8 cellular contexts compared by ENCODE assay signal in genomic region chr14:21383848-21384493, GRCh38. TPM values are rescaled to one million over a fixed set of nuclear protein-coding genes. Genes with fewer than 3 reads are reported as not detected.
A peak's percentile ranks its signal among the peaks of the same experiment; 100 is the strongest.
DNase-seq lines count a peak whose midpoint lies in the region; ATAC-seq, FAIRE-seq and TF ChIP-seq lines count a peak whose summit lies in the region.

SUPT16H (minus strand) TSS chr14:21384019; CDS start chr14:21383927, 92 bp downstream.

- intact Hi-C loops in OCI-LY7 (cut with micrococcal nuclease; ENCODE audit: unreplicated experiment) = loop anchor here (1.0 to 2.0 kb wide), 4 partner anchors 53 to 115 kb away; partner anchors contain the start of genes CHD8, HNRNPC and TOX4
- intact Hi-C loops in endothelial cell of umbilical vein (cut with micrococcal nuclease) = loop anchor here (1.0 kb wide), 2 partner anchors 53 to 127 kb away; partner anchors contain the start of gene METTL3

- H3K79me2 ChIP-seq in OCI-LY7 (ENCODE audit: insufficient read depth, low read depth, low read length) (peaks cover 55% of the 10 kb centered on the region), endothelial cell of umbilical vein (ENCODE audit: control insufficient read depth, insufficient read depth, low read length) (peaks cover 47% of the 10 kb centered on the region)

- CTCF ChIA-PET in OCI-LY7 (lab: Charles Lee; ENCODE audit: unreplicated experiment) = no interaction called here
- CTCF ChIA-PET in endothelial cell of umbilical vein (lab: Charles Lee) = interaction anchor here (0.8 to 1.1 kb wide), 4 partner anchors 14 to 110 kb away, joined by 3 to 4 read pairs (median 3); partner anchors contain the start of genes RAB2B and TOX4

- peak within 1 kb of the TSS; percentile 84 for H2AFZ ChIP-seq in OCI-LY7 (ENCODE audit: low read length)
- H2AFZ ChIP-seq in endothelial cell of umbilical vein (ENCODE audit: low read depth, low read length) = peak within 1 kb of the TSS; percentile 45

- no peaks in the 10 kb centered on the region for H3K9me2 ChIP-seq in OCI-LY7 (ENCODE audit: insufficient read depth, low read length)

- H3K27me3 ChIP-seq in endothelial cell of umbilical vein (ENCODE audit: control insufficient read depth in 2 of 2, insufficient read depth in 2 of 2, low read length in 2 of 2) = no peaks in the 10 kb centered on the region

- H3K4me1 ChIP-seq in OCI-LY7 (ENCODE audit: insufficient read depth, low read length, poor library complexity, severe bottlenecking) = peaks cover 43% of the 10 kb centered on the region
- H3K4me1 ChIP-seq in endothelial cell of umbilical vein (ENCODE audit: control insufficient read depth, extremely low read depth, insufficient read depth, low read length) = peaks cover 29% of the 10 kb centered on the region

- peak within 1 kb of the TSS; percentile 78 for H3K27ac ChIP-seq in OCI-LY7 (ENCODE audit: low read depth, low read length, poor library complexity, severe bottlenecking)
- H3K27ac ChIP-seq in endothelial cell of umbilical vein (ENCODE audit: insufficient read depth, low read depth, low read length) = peak within 1 kb of the TSS; percentile 86

- TF ChIP-seq CTCF in D721Med (IDR thresholded peaks at IDR 0.05; ENCODE audit: insufficient read depth, missing control alignments) (no peak), OCI-LY7 (conservative IDR thresholded peaks at IDR 0.05; ENCODE audit: low read length) (no peak; the same call in 1 of the 2 replicates), endothelial cell of umbilical vein (IDR thresholded peaks at IDR 0.05; ENCODE audit: extremely low read depth in 1 of 2, insufficient read depth in 1 of 2, low read depth in 1 of 2, low read length in 2 of 2) (no peak)

- POLR2A ChIA-PET in OCI-LY7 (lab: Charles Lee) (interaction anchor here (0.7 to 0.9 kb wide), 4 partner anchors 14 to 129 kb away, joined by 3 to 4 read pairs (median 3); no protein-coding TSS in a partner anchor), endothelial cell of umbilical vein (lab: Charles Lee) (interaction anchor here (0.5 to 1.1 kb wide), 4 partner anchors 9 to 129 kb away, joined by 3 to 5 read pairs (median 3); no protein-coding TSS in a partner anchor)

- DNase-seq in D721Med (ENCODE audit: insufficient read length, low spot score) (peak; percentile 61), HuH-7.5 (ENCODE audit: low spot score) (peak; percentile 56), OCI-LY7 (ENCODE audit: low spot score) (peak; percentile 97), activated T-cell treated with anti-CD3 and anti-CD28 coated beads for 1 hour (ENCODE audit: low read depth) (peak; percentile 88), endothelial cell of umbilical vein (ENCODE audit: low read depth, low spot score) (peak; percentile 98), middle frontal gyrus (ENCODE audit: extremely low spot score, low spot score) (peak; percentile 79)
- peak; percentile 93 to 94 for DNase-seq in stimulated activated CD8-positive, alpha-beta memory T cell treated with anti-CD3 and anti-CD28 coated beads, Interleukin-2, amount 100 ng/mL, for 48 hours (ENCODE audit: low read depth in 2 of 2)

- dilution Hi-C loops in endothelial cell of umbilical vein (cut with MboI; ENCODE audit: extremely low pct_ligation_motif_present, low sequenced_read_pairs) = no loop called here

- H3K9ac ChIP-seq in endothelial cell of umbilical vein (replicated peaks; ENCODE audit: extremely low read depth, insufficient read depth, low read length) = peak within 1 kb of the TSS; percentile 97

- H4K20me1 ChIP-seq in OCI-LY7 (ENCODE audit: insufficient read depth, low read length) (peaks cover 21% of the 10 kb centered on the region), endothelial cell of umbilical vein (replicated peaks; ENCODE audit: control insufficient read depth, extremely low read depth, insufficient read depth, low read length) (no peaks in the 10 kb centered on the region)

- H3K4me3 ChIP-seq in OCI-LY7 (ENCODE audit: low read depth, low read length, poor library complexity, severe bottlenecking) = peak within 1 kb of the TSS; percentile 87
- H3K4me3 ChIP-seq in endothelial cell of umbilical vein (replicated peaks in 1 of 3; ENCODE audit: insufficient read depth in 1 of 3, low read depth in 1 of 3, low read length in 3 of 3) = peak within 1 kb of the TSS; percentile 56 to 68 (median 68)

- FAIRE-seq in D721Med (lab: Jason Lieb, UNC) (no peak), endothelial cell of umbilical vein (lab: Jason Lieb, UNC) (peak; percentile 89)

- peak; percentile 61 for TF ChIP-seq POLR2A in endothelial cell of umbilical vein (IDR thresholded peaks at IDR 0.05; ENCODE audit: low read depth, low read length)

- no peaks in the 10 kb centered on the region for H3K9me1 ChIP-seq in endothelial cell of umbilical vein (replicated peaks; ENCODE audit: control insufficient read depth, extremely low read depth, insufficient read depth, low read length)

- ATAC-seq in GM21526 (IDR thresholded peaks at IDR 0.05; ENCODE audit: low FRiP score, unreplicated experiment) = peak; percentile 84

- H3K4me2 ChIP-seq in OCI-LY7 (ENCODE audit: low read length) = peak within 1 kb of the TSS; percentile 93
- H3K4me2 ChIP-seq in endothelial cell of umbilical vein (ENCODE audit: insufficient read depth, low read length) = peak within 1 kb of the TSS; percentile 81

- no TSS peak for BruUV-seq in OCI-LY7 (replicated peaks; lab: Mats Ljungman, UMichigan)
- BruUV-seq in endothelial cell of umbilical vein (replicated peaks; lab: Mats Ljungman, UMichigan) = TSS peak; percentile 72

- H3K36me3 ChIP-seq in OCI-LY7 (ENCODE audit: insufficient read depth, low read length) (peaks cover 80% of the 10 kb centered on the region), endothelial cell of umbilical vein (ENCODE audit: control insufficient read depth in 2 of 2, extremely low read depth in 1 of 2, insufficient read depth in 2 of 2, low read length in 2 of 2) (peaks cover 9 to 11% of the 10 kb centered on the region in 2 experiments)

- H3K9me3 ChIP-seq in OCI-LY7 (ENCODE audit: low read length) (no peaks in the 10 kb centered on the region), endothelial cell of umbilical vein (replicated peaks; ENCODE audit: control insufficient read depth, insufficient read depth, low read length) (no peaks in the 10 kb centered on the region)

TF ChIP-seq in endothelial cell of umbilical vein, 7 proteins besides CTCF, POLR2A, EP300 and RAD21:
- peak; percentile 19 for TF ChIP-seq POLR2AphosphoS5 (IDR thresholded peaks at IDR 0.05; ENCODE audit: insufficient read depth, low read depth, low read length)
- TF ChIP-seq MAX (IDR thresholded peaks at IDR 0.05; ENCODE audit: insufficient read depth, insufficient read length) = peak; percentile 83
- no peak for TF ChIP-seq EZH2 (IDR thresholded peaks at IDR 0.05; ENCODE audit: borderline replicate concordance, low read depth, low read length, severe bottlenecking)

RNA-seq across cellular contexts. Expression of gene SUPT16H, which starts in this region (rescaled TPM):
- 100 and 106 TPM in 2 replicates for total RNA-seq in OCI-LY7 (2014; rRNA removed; shearing (Covaris generic))
- total RNA-seq in OCI-LY7 (2022) = 146 and 151 TPM in 2 replicates
- total RNA-seq in endothelial cell of umbilical vein = 94.2 and 100 TPM in 2 replicates
- 45.2 and 53.1 TPM in 2 replicates for polyA plus RNA-seq in endothelial cell of umbilical vein
- polyA plus RNA-seq in endothelial cell of umbilical vein (2011; cell fraction: cytosol; rRNA removed) = 55.8 and 57.5 TPM in 2 replicates
- 68.7 and 85.6 TPM in 2 replicates for polyA plus RNA-seq in endothelial cell of umbilical vein (2011; cell fraction: nucleus; rRNA removed)
- polyA plus RNA-seq in endothelial cell of umbilical vein (2012) = 60.9 and 99.4 TPM in 2 replicates
- 79.8 and 91.1 TPM in 2 replicates for polyA minus RNA-seq in endothelial cell of umbilical vein
- 74.4 TPM for polyA minus RNA-seq in endothelial cell of umbilical vein (2011; cell fraction: cytosol; rRNA and poly(A)+ RNA removed)
- polyA minus RNA-seq in endothelial cell of umbilical vein (2011; cell fraction: nucleus; rRNA and poly(A)+ RNA removed) = 66.5 and 81.1 TPM in 2 replicates

Comparison
In these comparisons a context has a peak if more than half of its experiments do, and no peak if none do; other contexts are left out.
1. Peak in every context shown above with its lines: DNase-seq, ATAC-seq, H3K4me3 ChIP-seq and H3K27ac ChIP-seq.